8 cellular contexts compared by ENCODE assay signal in genomic region chr2:32627901-32628645, GRCh38. TPM values are rescaled to one million over a fixed set of nuclear protein-coding genes. Genes with fewer than 3 reads are reported as not detected.
A peak's percentile ranks its signal among the peaks of the same experiment; 100 is the strongest.
DNase-seq lines count a peak whose midpoint lies in the region; ATAC-seq lines count a peak whose summit lies in the region.

Gene TTC27 (plus strand): TSS chr2:32628050. CDS start chr2:32628293, 243 bp downstream.

- peak within 1 kb of the TSS; percentile 65 for H3K9ac ChIP-seq in endocrine pancreas (ENCODE audit: control insufficient read depth, insufficient read depth, low read length)
- H3K9ac ChIP-seq in mesenchymal stem cell (ENCODE audit: low read length) = peak within 1 kb of the TSS; percentile 98

- H3K4ac ChIP-seq in mesenchymal stem cell (ENCODE audit: low read depth in 1 of 2, low read length in 2 of 2) = peak within 1 kb of the TSS; percentile 42 to 59

- peaks cover 11% of the 10 kb centered on the region for H3K79me1 ChIP-seq in mesenchymal stem cell (replicated peaks; ENCODE audit: low read length, poor library complexity, severe bottlenecking)

- under 1% methylated on average over 25 of the region's 36 CpGs for WGBS in mesenchymal stem cell

- DNase-seq in COLO668 (lab: John Stamatoyannopoulos, UW; ENCODE audit: unreplicated experiment) = peak; percentile 94
- peak; percentile 92 for DNase-seq in HT1080 (ENCODE audit: low read depth)
- peak; percentile 95 for DNase-seq in NOMO-1 treated with DMSO at 0.1 percent for 48 hours (lab: John Stamatoyannopoulos, UW; ENCODE audit: unreplicated experiment)
- DNase-seq in activated CD8-positive, alpha-beta memory T cell treated with anti-CD3 and anti-CD28 coated beads for 4 hours (ENCODE audit: low read depth in 2 of 2) = peak; percentile 91 to 92
- peak; percentile 96 for DNase-seq in mesenchymal stem cell
- peak; percentile 90 for DNase-seq in stimulated activated CD8-positive, alpha-beta memory T cell treated with anti-CD3 and anti-CD28 coated beads, Interleukin-15, amount 100 ng/mL, for 1 hour (ENCODE audit: low read depth)

- H3K4me2 ChIP-seq in mesenchymal stem cell (ENCODE audit: low read length, poor library complexity, severe bottlenecking) = peak within 1 kb of the TSS; percentile 76

- no peak within 1 kb of the TSS for H2BK120ac ChIP-seq in mesenchymal stem cell (ENCODE audit: low read depth, low read length)

- ATAC-seq in GM21360 (IDR thresholded peaks at IDR 0.05; ENCODE audit: unreplicated experiment) = peak; percentile 100

- no peaks in the 10 kb centered on the region for H3K9me3 ChIP-seq in endocrine pancreas (ENCODE audit: control insufficient read depth, low read length)
- H3K9me3 ChIP-seq in mesenchymal stem cell (ENCODE audit: control insufficient read depth, low read length) = no peaks in the 10 kb centered on the region

- H3K27ac ChIP-seq in mesenchymal stem cell (ENCODE audit: low read length, poor library complexity, severe bottlenecking) = peak within 1 kb of the TSS; percentile 21

- peak within 1 kb of the TSS; percentile 41 for H4K91ac ChIP-seq in mesenchymal stem cell (ENCODE audit: low read length)

- no peak within 1 kb of the TSS for H2BK5ac ChIP-seq in mesenchymal stem cell (ENCODE audit: low read depth, low read length, poor library complexity, severe bottlenecking)

- no peak within 1 kb of the TSS for H2BK12ac ChIP-seq in mesenchymal stem cell (ENCODE audit: low read length in 2 of 2)

- no peak within 1 kb of the TSS for H3K23ac ChIP-seq in mesenchymal stem cell (ENCODE audit: low read length in 2 of 2)

- H3K27me3 ChIP-seq in endocrine pancreas (ENCODE audit: control insufficient read depth, insufficient read depth, low read length) (no peaks in the 10 kb centered on the region), mesenchymal stem cell (ENCODE audit: control insufficient read depth in 1 of 2, insufficient read depth in 1 of 2, low read length in 2 of 2) (no peaks in the 10 kb centered on the region)

- H2AFZ ChIP-seq in mesenchymal stem cell (ENCODE audit: low read depth, low read length) = peak within 1 kb of the TSS; percentile 96

- H3K14ac ChIP-seq in mesenchymal stem cell (ENCODE audit: low read length in 2 of 2) = no peak within 1 kb of the TSS

- H3K4me1 ChIP-seq in endocrine pancreas (ENCODE audit: control insufficient read depth, insufficient read depth, low read length) = no peaks in the 10 kb centered on the region
- H3K4me1 ChIP-seq in mesenchymal stem cell (ENCODE audit: control insufficient read depth, insufficient read depth, low read depth, low read length) = peaks cover 11% of the 10 kb centered on the region

- H2AK5ac ChIP-seq in mesenchymal stem cell (ENCODE audit: low read length, severe bottlenecking) = no peak within 1 kb of the TSS

- peak within 1 kb of the TSS; percentile 83 for H4K8ac ChIP-seq in mesenchymal stem cell (ENCODE audit: low read length)

- H3K18ac ChIP-seq in mesenchymal stem cell (ENCODE audit: low read depth in 1 of 2, low read length in 2 of 2) = peak within 1 kb of the TSS; percentile 70 to 80

- no peak within 1 kb of the TSS for H2BK15ac ChIP-seq in mesenchymal stem cell (ENCODE audit: low read depth, poor library complexity, severe bottlenecking)

- H3K36me3 ChIP-seq in endocrine pancreas (ENCODE audit: control insufficient read depth, insufficient read depth, low read length) (no peaks in the 10 kb centered on the region), mesenchymal stem cell (ENCODE audit: control insufficient read depth in 1 of 2, insufficient read depth in 2 of 2, low read depth in 1 of 2, low read length in 2 of 2) (peaks cover 0 to 29% of the 10 kb centered on the region in 2 experiments)

- peak within 1 kb of the TSS; percentile 88 for H3K4me3 ChIP-seq in endocrine pancreas (ENCODE audit: control insufficient read depth, insufficient read depth, low read length)
- peak within 1 kb of the TSS; percentile 89 to 97 for H3K4me3 ChIP-seq in mesenchymal stem cell (ENCODE audit: insufficient read depth in 1 of 2, low read depth in 1 of 2, low read length in 2 of 2)

RNA-seq across cellular contexts. Expression of gene TTC27, which starts in this region (rescaled TPM):
- 22.5 and 23.9 TPM in 2 replicates for total RNA-seq in HT1080 (2014; rRNA removed; shearing (Covaris generic))
- 19.5 and 28.5 TPM in 2 replicates for polyA plus RNA-seq in HT1080 (2015; cell fraction: cytosol; rRNA removed)
- 34.5 and 43.3 TPM in 2 replicates for polyA plus RNA-seq in HT1080 (2015; cell fraction: nucleus; rRNA removed)
- polyA plus RNA-seq in mesenchymal stem cell (2013, experiment 1 of 2) = 8.3 TPM
- polyA plus RNA-seq in mesenchymal stem cell (2013, experiment 2 of 2) = 11.0 TPM

Comparison
In these comparisons a context has a peak if more than half of its experiments do, and no peak if none do; other contexts are left out.
1. Peak in every context shown above with its lines: DNase-seq, ATAC-seq, H3K4me3 ChIP-seq and H3K27ac ChIP-seq.